ENCODE assay signal across 12 cellular contexts in the genomic region with DNA sequence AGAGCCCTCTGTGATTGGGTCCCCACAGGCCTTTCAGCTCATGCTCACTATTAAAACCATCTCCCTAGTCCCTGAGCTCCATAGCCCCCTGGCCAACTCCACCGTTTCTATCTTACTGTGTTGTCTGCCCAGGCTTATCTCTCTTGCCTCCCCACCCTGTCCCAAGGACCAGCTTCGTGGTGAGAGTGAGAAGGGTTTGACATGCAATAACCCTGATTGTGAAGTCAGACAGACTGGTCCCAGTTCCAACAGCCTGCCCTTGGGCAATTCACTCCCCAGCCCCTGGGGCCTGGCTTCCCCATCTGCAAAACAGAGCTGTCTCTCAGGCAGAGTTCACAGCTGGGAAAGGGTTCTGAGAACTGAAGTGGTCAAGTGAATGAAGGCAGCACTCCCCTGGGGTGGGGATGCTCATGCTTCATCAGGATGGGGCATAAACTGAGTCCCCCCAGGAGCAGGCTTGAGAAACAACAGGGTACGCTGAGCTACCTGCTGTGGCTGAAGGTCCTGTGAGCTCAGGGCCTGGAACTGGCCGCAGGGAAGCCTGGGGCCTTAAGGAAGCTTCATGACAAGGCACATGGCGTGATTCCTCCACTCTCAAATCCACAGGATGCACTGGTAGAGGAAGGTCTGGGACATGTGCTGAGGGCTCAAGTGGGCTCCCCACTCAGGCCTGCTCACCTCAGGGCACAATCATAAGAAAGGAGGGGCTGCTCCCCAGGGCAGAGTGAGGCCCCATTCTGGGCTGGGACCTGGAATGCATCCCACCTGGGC. TPM values are rescaled to one million over a fixed set of nuclear protein-coding genes. Genes with fewer than 3 reads are reported as not detected.
DNase-seq lines count a peak whose midpoint lies in the region; ATAC-seq and TF ChIP-seq lines count a peak whose summit lies in the region.
"Had no signal": no experiment of that assay in that cellular context is flagged by ENCODE, and none has a peak within 500 bp of the region (broad histone marks: within the 10 kb centered on the region; RNA-seq: fewer than 3 reads in every experiment).

No MANE protein-coding gene starts in this region.

- H3K14ac ChIP-seq in mesenchymal stem cell (ENCODE audit: low read length in 2 of 2) = no peak overlapping the region

- DNase-seq in CD14-positive monocyte (ENCODE audit: low spot score) (peak; percentile 71), HK-2 (ENCODE audit: unreplicated experiment) (peak; percentile 1), adrenal gland (peak in 4 of 7 donors; percentile 23 to 59 (median 58)), mesenchymal stem cell (no peak), anterior cingulate cortex (lab: John Stamatoyannopoulos, UW) (no peak), GM19240 (ENCODE audit: insufficient read length, low spot score) (no peak)
- no peak for DNase-seq in stimulated activated naive CD4-positive, alpha-beta T cell (lab: John Stamatoyannopoulos, UW)
- DNase-seq: naive B cell, NCI-H1048 had no signal

- no peak overlapping the region for H3K4me2 ChIP-seq in mesenchymal stem cell (ENCODE audit: low read length, poor library complexity, severe bottlenecking)

- H3K9me3 ChIP-seq in adrenal gland (replicated peaks in 1 of 3) (no peaks in the 10 kb centered on the region), mesenchymal stem cell (ENCODE audit: control insufficient read depth, low read length) (no peaks in the 10 kb centered on the region)
- H3K9me3 ChIP-seq: right lobe of liver, suprapubic skin had no signal

- H2AK5ac ChIP-seq in mesenchymal stem cell (ENCODE audit: low read length, severe bottlenecking) = no peak overlapping the region

- H2BK120ac ChIP-seq in mesenchymal stem cell (ENCODE audit: low read depth, low read length) = no peak overlapping the region

- no peak overlapping the region for H2BK5ac ChIP-seq in mesenchymal stem cell (ENCODE audit: low read depth, low read length, poor library complexity, severe bottlenecking)

- H3K27ac ChIP-seq in adrenal gland = peak overlapping the region in 1 of 5 donors; percentile 1
- no peak overlapping the region for H3K27ac ChIP-seq in mesenchymal stem cell (ENCODE audit: low read length, poor library complexity, severe bottlenecking)
- H3K27ac ChIP-seq: right lobe of liver, suprapubic skin had no signal

- peaks cover 1 to 4% (median 4%) of the 10 kb centered on the region in 3 donors for H3K27me3 Mint-ChIP-seq in CD14-positive monocyte (ENCODE audit: low read depth in 3 of 3)
- H3K27me3 Mint-ChIP-seq: naive B cell had no signal

- peaks cover 21 to 23% of the 10 kb centered on the region in 2 donors for H3K36me3 Mint-ChIP-seq in CD14-positive monocyte

- H3K9ac ChIP-seq in mesenchymal stem cell (ENCODE audit: low read length) = no peak overlapping the region

- intact Hi-C loops in CD14-positive monocyte (cut with micrococcal nuclease) (loop anchor here (2.0 to 5.0 kb wide), 4 partner anchors 15 to 98 kb away; no protein-coding TSS in a partner anchor), adrenal gland (cut with DNase I) (no loop called here)

- H2AFZ ChIP-seq in mesenchymal stem cell (ENCODE audit: low read depth, low read length) = no peak overlapping the region

- H2BK12ac ChIP-seq in mesenchymal stem cell (ENCODE audit: low read length in 2 of 2) = peak overlapping the region; percentile 32 to 41

- H3K18ac ChIP-seq in mesenchymal stem cell (ENCODE audit: low read depth in 1 of 2, low read length in 2 of 2) = no peak overlapping the region

- 67 to 75% (median 70%) methylated on average over 5 of the region's 5 CpGs for WGBS in adrenal gland, 4 donors
- 86% methylated on average over 4 of the region's 5 CpGs for WGBS in mesenchymal stem cell

- H2BK15ac ChIP-seq in mesenchymal stem cell (ENCODE audit: low read depth, poor library complexity, severe bottlenecking) = no peak overlapping the region

- peak overlapping the region; percentile 28 for H4K91ac ChIP-seq in mesenchymal stem cell (ENCODE audit: low read length)

- no peak overlapping the region for H3K4me3 Mint-ChIP-seq in CD14-positive monocyte

- peak overlapping the region; percentile 72 to 89 (median 84) for H3K27ac Mint-ChIP-seq in CD14-positive monocyte

- H3K4me1 Mint-ChIP-seq in CD14-positive monocyte = peaks cover 49% of the 10 kb centered on the region

- no peak for ATAC-seq in GM21717 (IDR thresholded peaks at IDR 0.05; ENCODE audit: unreplicated experiment)
- ATAC-seq: right lobe of liver had no signal

- H3K36me3 ChIP-seq in adrenal gland (replicated peaks in 1 of 2) (peaks cover 0 to 15% of the 10 kb centered on the region in 2 donors), mesenchymal stem cell (ENCODE audit: control insufficient read depth in 1 of 2, insufficient read depth in 2 of 2, low read depth in 1 of 2, low read length in 2 of 2) (peaks cover 17 to 18% of the 10 kb centered on the region in 2 experiments)

- H4K8ac ChIP-seq in mesenchymal stem cell (ENCODE audit: low read length) = no peak overlapping the region

- H3K79me1 ChIP-seq in mesenchymal stem cell (replicated peaks; ENCODE audit: low read length, poor library complexity, severe bottlenecking) = peaks cover 18% of the 10 kb centered on the region

- H3K23ac ChIP-seq in mesenchymal stem cell (ENCODE audit: low read length in 2 of 2) = no peak overlapping the region

- H3K4me1 ChIP-seq in adrenal gland (replicated peaks in 1 of 2) = peaks cover 49 to 57% of the 10 kb centered on the region in 2 donors
- H3K4me1 ChIP-seq in mesenchymal stem cell (ENCODE audit: control insufficient read depth, insufficient read depth, low read depth, low read length) = peaks cover 36% of the 10 kb centered on the region

- peaks cover 0 to 2% (median 0%) of the 10 kb centered on the region in 7 donors for H3K9me3 Mint-ChIP-seq in CD14-positive monocyte
- H3K9me3 Mint-ChIP-seq: naive B cell had no signal

- H3K27me3 ChIP-seq in adrenal gland (no peaks in the 10 kb centered on the region), mesenchymal stem cell (ENCODE audit: control insufficient read depth in 1 of 2, insufficient read depth in 1 of 2, low read length in 2 of 2) (no peaks in the 10 kb centered on the region)
- H3K27me3 ChIP-seq: right lobe of liver, suprapubic skin had no signal

- no peak for TF ChIP-seq POLR2A in adrenal gland (IDR thresholded peaks at IDR 0.05)

- peak overlapping the region in 1 of 2 experiments; percentile 36 for H3K4ac ChIP-seq in mesenchymal stem cell (ENCODE audit: low read depth in 1 of 2, low read length in 2 of 2)

- H3K4me3 ChIP-seq in adrenal gland (no peak overlapping the region), mesenchymal stem cell (ENCODE audit: insufficient read depth in 1 of 2, low read depth in 1 of 2, low read length in 2 of 2) (no peak overlapping the region)
- H3K4me3 ChIP-seq: right lobe of liver, suprapubic skin had no signal

- TF ChIP-seq CTCF in CD14-positive monocyte (IDR thresholded peaks at IDR 0.05) (no peak), adrenal gland (IDR thresholded peaks at IDR 0.05) (no peak)

RNA-seq across cellular contexts. Expression of a gene that starts 1.8 kb away (rescaled TPM):
- polyA plus RNA-seq in CD14-positive monocyte = 10 to 100 TPM; 36.6 to 52.3 TPM
- 100 to 1,000 TPM; 179 to 619 (median 259) TPM for total RNA-seq in adrenal gland
- polyA plus RNA-seq in adrenal gland = 100 to 1,000 TPM in 1 of 3 donors, 10 to 100 TPM in 2; 43.8 to 564 (median 74.3) TPM
- polyA plus RNA-seq in mesenchymal stem cell (2013, experiment 1 of 2) = 49.4 TPM
- 50.7 TPM for polyA plus RNA-seq in mesenchymal stem cell (2013, experiment 2 of 2)

Comparison
In these comparisons a context has a peak if more than half of its experiments do, and no peak if none do; other contexts are left out.
1. DNase-seq: peak in CD14-positive monocyte (single experiment), HK-2 (single experiment) and adrenal gland (4 of 7); none in mesenchymal stem cell (single experiment), anterior cingulate cortex (0 of 58), stimulated activated naive CD4-positive, alpha-beta T cell (0 of 6) and GM19240 (single experiment).
2. intact Hi-C loops: an anchor here in CD14-positive monocyte (2.0 to 5.0 kb wide); none called in adrenal gland.